ENCODE assay signal across 12 cellular contexts in the genomic region with DNA sequence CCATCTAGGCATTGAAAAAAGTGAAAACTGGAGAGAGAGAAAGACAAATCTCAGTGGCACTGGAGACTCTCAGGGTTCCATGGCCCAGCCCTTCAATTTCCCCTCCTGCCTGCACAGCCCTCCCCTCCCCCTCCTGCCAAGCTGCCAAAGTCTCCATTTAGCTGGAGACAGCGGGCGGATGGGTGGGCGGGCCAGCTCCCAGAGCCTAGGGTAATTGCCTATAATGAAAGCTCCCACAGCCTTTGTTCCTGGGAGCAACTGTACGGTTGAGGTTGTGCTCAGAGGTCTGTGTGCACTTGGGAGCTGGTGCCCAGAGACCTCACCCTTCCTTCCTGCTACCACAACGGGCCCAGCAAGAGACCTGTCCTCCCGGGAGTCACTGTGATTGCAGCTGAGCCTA.
DNase-seq lines count a peak whose midpoint lies in the region; ATAC-seq and TF ChIP-seq lines count a peak whose summit lies in the region.
"Had no signal": no experiment of that assay in that cellular context is flagged by ENCODE, and none has a peak within 500 bp of the region (broad histone marks: within the 10 kb centered on the region; RNA-seq: fewer than 3 reads in every experiment).

No MANE protein-coding gene starts in this region.

- CTCF ChIA-PET in MCF 10A (lab: Yijun Ruan, JAX), result interaction anchor here (0.8 to 1.9 kb wide), 9 partner anchors 9 to 166 kb away, joined by 3 to 6 read pairs (median 3); no protein-coding TSS in a partner anchor

- POLR2A ChIA-PET in MCF 10A (lab: Yijun Ruan, JAX), result no interaction called here

- ATAC-seq in mucosa of descending colon (peak; percentile 10), GM19351 (IDR thresholded peaks at IDR 0.05; ENCODE audit: unreplicated experiment) (no peak), HG03135 (IDR thresholded peaks at IDR 0.05; ENCODE audit: unreplicated experiment) (no peak)
- ATAC-seq: activated CD4-positive, alpha-beta T cell treated with anti-CD3 and anti-CD28 coated beads for 36 hours; activated naive CD8-positive, alpha-beta T cell treated with anti-CD3 and anti-CD28 coated beads, Interleukin-2, amount 50 U/mL, for 24 hours; gastroesophageal sphincter had no signal

- H3K36me3 ChIP-seq in mucosa of descending colon (ENCODE audit: low read depth), result no peaks in the 10 kb centered on the region

- peak; percentile 43 for DNase-seq in DMS153 treated with DMSO at 0.1 percent for 48 hours (lab: John Stamatoyannopoulos, UW; ENCODE audit: unreplicated experiment)
- peak; percentile 84 for DNase-seq in NCI-H1417 treated with DMSO at 0.1 percent for 48 hours (lab: John Stamatoyannopoulos, UW)
- DNase-seq in SW480 (ENCODE audit: low spot score), result peak; percentile 20
- DNase-seq in mucosa of descending colon, result peak in 2 of 3 donors; percentile 43 to 53
- DNase-seq in MCF 10A (ENCODE audit: unreplicated experiment), result no peak
- DNase-seq: activated CD4-positive, alpha-beta T cell treated with anti-CD3 and anti-CD28 coated beads for 36 hours; activated naive CD8-positive, alpha-beta T cell treated with anti-CD3 and anti-CD28 coated beads, Interleukin-2, amount 50 U/mL, for 24 hours; activated T-cell treated with anti-CD3 and anti-CD28 coated beads, Interleukin-2, amount 50 U/mL, for 1 hour; MG63 had no signal

- no peak overlapping the region for H3K27ac Mint-ChIP-seq in MCF 10A (ENCODE audit: low read depth, unreplicated experiment)
- H3K27ac Mint-ChIP-seq: activated CD4-positive, alpha-beta T cell treated with anti-CD3 and anti-CD28 coated beads for 36 hours; activated naive CD8-positive, alpha-beta T cell treated with anti-CD3 and anti-CD28 coated beads, Interleukin-2, amount 50 U/mL, for 24 hours had no signal

- no peaks in the 10 kb centered on the region for H3K36me3 Mint-ChIP-seq in MCF 10A (ENCODE audit: insufficient read depth, unreplicated experiment)

- TF ChIP-seq CTCF in mucosa of descending colon (IDR thresholded peaks at IDR 0.05) (no peak), MCF 10A (IDR thresholded peaks at IDR 0.05; ENCODE audit: unreplicated experiment) (no peak)

- H3K9me3 Mint-ChIP-seq in MCF 10A (ENCODE audit: unreplicated experiment), result no peaks in the 10 kb centered on the region
- H3K9me3 Mint-ChIP-seq: activated naive CD8-positive, alpha-beta T cell treated with anti-CD3 and anti-CD28 coated beads, Interleukin-2, amount 50 U/mL, for 24 hours had no signal

- intact Hi-C loops in mucosa of descending colon (cut with DNase I, micrococcal nuclease) (no loop called here), MCF 10A (cut with micrococcal nuclease) (no loop called here)

- H3K9me3 ChIP-seq in mucosa of descending colon, result no peaks in the 10 kb centered on the region
- H3K9me3 ChIP-seq: gastroesophageal sphincter, MG63 had no signal

- no peak overlapping the region for H3K4me3 Mint-ChIP-seq in MCF 10A (ENCODE audit: unreplicated experiment)
- H3K4me3 Mint-ChIP-seq: activated CD4-positive, alpha-beta T cell treated with anti-CD3 and anti-CD28 coated beads for 36 hours; activated naive CD8-positive, alpha-beta T cell treated with anti-CD3 and anti-CD28 coated beads, Interleukin-2, amount 50 U/mL, for 24 hours had no signal

- no peak overlapping the region for H3K4me3 ChIP-seq in mucosa of descending colon
- H3K4me3 ChIP-seq: gastroesophageal sphincter, MG63 had no signal

- peaks cover 18% of the 10 kb centered on the region for H3K4me1 ChIP-seq in mucosa of descending colon (ENCODE audit: low read depth)

- no peaks in the 10 kb centered on the region for H3K27me3 Mint-ChIP-seq in MCF 10A (ENCODE audit: insufficient read depth, unreplicated experiment)
- H3K27me3 Mint-ChIP-seq: activated CD4-positive, alpha-beta T cell treated with anti-CD3 and anti-CD28 coated beads for 36 hours; activated naive CD8-positive, alpha-beta T cell treated with anti-CD3 and anti-CD28 coated beads, Interleukin-2, amount 50 U/mL, for 24 hours had no signal

- BruUV-seq in MCF 10A (replicated peaks; lab: Mats Ljungman, UMichigan), result no TSS peak

- peaks cover 16% of the 10 kb centered on the region for H3K4me1 Mint-ChIP-seq in MCF 10A (ENCODE audit: insufficient read depth, unreplicated experiment)
- H3K4me1 Mint-ChIP-seq: activated CD4-positive, alpha-beta T cell treated with anti-CD3 and anti-CD28 coated beads for 36 hours; activated naive CD8-positive, alpha-beta T cell treated with anti-CD3 and anti-CD28 coated beads, Interleukin-2, amount 50 U/mL, for 24 hours had no signal
